9 cellular contexts compared by ENCODE assay signal in genomic region chr11:18722293-18722637, GRCh38. TPM values are rescaled to one million over a fixed set of nuclear protein-coding genes. Genes with fewer than 3 reads are reported as not detected.
DNase-seq lines count a peak whose midpoint lies in the region; ATAC-seq and TF ChIP-seq lines count a peak whose summit lies in the region.
"Had no signal": no experiment of that assay in that cellular context is flagged by ENCODE, and none has a peak within 500 bp of the region (broad histone marks: within the 10 kb centered on the region; RNA-seq: fewer than 3 reads in every experiment).

No MANE protein-coding gene starts in this region.

- POLR2A ChIA-PET in CD8-positive, alpha-beta memory T cell (lab: Charles Lee) = interaction anchor here (0.6 to 1.6 kb wide), 3 partner anchors 10 to 196 kb away, joined by 3 to 8 read pairs (median 6); partner anchors contain the start of gene TSG101
- POLR2A ChIA-PET in activated B cell treated with CpG ODN at 0.5 μM for 24 hours (lab: Charles Lee) = interaction anchor here (0.9 to 2.0 kb wide), 5 partner anchors 14 to 616 kb away, joined by 3 to 7 read pairs (median 5); partner anchors contain the start of genes SAAL1, SPTY2D1 and TSG101

- no peaks in the 10 kb centered on the region for H3K79me2 ChIP-seq in GM23248 (ENCODE audit: insufficient read depth)

- WGBS in GM23248 (ENCODE audit: low coverage in 1 of 2, low lambda C conversion rate in 2 of 2, missing lambda C conversion rate in 2 of 2), 2 experiments = 67 to 70% methylated on average over 1 of the region's 1 CpG

- H3K27ac Mint-ChIP-seq in CD8-positive, alpha-beta memory T cell = peak overlapping the region in 2 of 8 donors; percentile 93 to 96
- H3K27ac Mint-ChIP-seq in activated B cell treated with CpG ODN at 0.5 μM for 24 hours = no peak overlapping the region
- H3K27ac Mint-ChIP-seq in natural killer cell = peak overlapping the region in 1 of 2 donors; percentile 84

- no peak for DNase-seq in CD8-positive, alpha-beta memory T cell
- DNase-seq in GM23248 (no peak), activated B cell treated with CpG ODN at 0.5 μM for 24 hours (no peak), natural killer cell (no peak), DMS114 treated with DMSO at 0.1 percent for 48 hours (lab: John Stamatoyannopoulos, UW; ENCODE audit: unreplicated experiment) (no peak)
- DNase-seq in activated effector memory CD4-positive, alpha-beta T cell treated with Interleukin-2 at 50 U/mL for 16 hours = no peak

- H3K4me3 ChIP-seq in CD8-positive, alpha-beta memory T cell (ENCODE audit: low read length) = peak overlapping the region; percentile 78
- H3K4me3 ChIP-seq in GM23248 = peak overlapping the region; percentile 77; the same call in 1 of the 2 replicates

- no peaks in the 10 kb centered on the region for H3K36me3 ChIP-seq in CD8-positive, alpha-beta memory T cell (ENCODE audit: insufficient read depth, low read length)
- no peaks in the 10 kb centered on the region for H3K36me3 ChIP-seq in GM23248 (ENCODE audit: low read depth)

- H3K9me3 ChIP-seq in CD8-positive, alpha-beta memory T cell (ENCODE audit: low read length) = no peaks in the 10 kb centered on the region
- no peaks in the 10 kb centered on the region for H3K9me3 ChIP-seq in GM23248 (ENCODE audit: low read depth)

- no peaks in the 10 kb centered on the region for H3K9me3 Mint-ChIP-seq in CD8-positive, alpha-beta memory T cell
- H3K9me3 Mint-ChIP-seq in activated B cell treated with CpG ODN at 0.5 μM for 24 hours (no peaks in the 10 kb centered on the region), natural killer cell (no peaks in the 10 kb centered on the region)

- H2AFZ ChIP-seq in GM23248 = no peak overlapping the region

- peak; percentile 9 for TF ChIP-seq CTCF in activated B cell treated with CpG ODN at 0.5 μM for 24 hours (IDR thresholded peaks at IDR 0.05)
- TF ChIP-seq CTCF in natural killer cell (IDR thresholded peaks at IDR 0.05) = peak; percentile 34

- H3K4me3 Mint-ChIP-seq in CD8-positive, alpha-beta memory T cell = peak overlapping the region; percentile 83 to 94 (median 94)
- peak overlapping the region; percentile 92 for H3K4me3 Mint-ChIP-seq in activated B cell treated with CpG ODN at 0.5 μM for 24 hours
- H3K4me3 Mint-ChIP-seq in natural killer cell = peak overlapping the region; percentile 37

- no peaks in the 10 kb centered on the region for H3K9me2 ChIP-seq in GM23248 (ENCODE audit: insufficient read depth)

- no peak overlapping the region for H3K9ac ChIP-seq in GM23248

- peaks cover 0 to 3% (median 0%) of the 10 kb centered on the region in 3 donors for H3K36me3 Mint-ChIP-seq in CD8-positive, alpha-beta memory T cell
- H3K36me3 Mint-ChIP-seq in activated B cell treated with CpG ODN at 0.5 μM for 24 hours (ENCODE audit: low read depth) (no peaks in the 10 kb centered on the region), natural killer cell (no peaks in the 10 kb centered on the region)

- in situ Hi-C loops in GM23248 (cut with MboI) = no loop called here

- peaks cover 4 to 12% (median 9%) of the 10 kb centered on the region in 3 donors for H3K4me1 Mint-ChIP-seq in CD8-positive, alpha-beta memory T cell
- H3K4me1 Mint-ChIP-seq in activated B cell treated with CpG ODN at 0.5 μM for 24 hours (peaks cover 12% of the 10 kb centered on the region), natural killer cell (peaks cover 5 to 23% of the 10 kb centered on the region in 2 donors)

- ATAC-seq in activated B cell treated with CpG ODN at 0.5 μM for 24 hours (ENCODE audit: low read depth) = no peak
- no peak for ATAC-seq in natural killer cell
- ATAC-seq in GM21526 (IDR thresholded peaks at IDR 0.05; ENCODE audit: low FRiP score, unreplicated experiment) = no peak
- ATAC-seq in HG03342 (IDR thresholded peaks at IDR 0.05; ENCODE audit: unreplicated experiment) = no peak

- H3K4me1 ChIP-seq in CD8-positive, alpha-beta memory T cell (ENCODE audit: insufficient read depth, low read length) = no peaks in the 10 kb centered on the region
- 0 out of 2 replicates have a peak, but pooled peaks cover 7% of the 10 kb centered on the region for H3K4me1 ChIP-seq in GM23248 (ENCODE audit: insufficient read depth)

- no peaks in the 10 kb centered on the region for H4K20me1 ChIP-seq in GM23248 (ENCODE audit: insufficient read depth)

- H3K4me2 ChIP-seq in GM23248 (ENCODE audit: unreplicated experiment) = no peak overlapping the region

- H3K27me3 ChIP-seq in CD8-positive, alpha-beta memory T cell (ENCODE audit: insufficient read depth, low read length, poor library complexity, severe bottlenecking) = no peaks in the 10 kb centered on the region
- H3K27me3 ChIP-seq in GM23248 (replicated peaks; ENCODE audit: insufficient read depth) = no peaks in the 10 kb centered on the region

- intact Hi-C loops in activated B cell treated with CpG ODN at 0.5 μM for 24 hours (cut with micrococcal nuclease) (loop anchor here (1.0 to 10.0 kb wide), 5 partner anchors 88 to 707 kb away; partner anchors contain the start of genes GTF2H1, HPS5, LDHA and SERGEF), natural killer cell (cut with micrococcal nuclease) (loop anchor here (5.0 to 10.0 kb wide), 2 partner anchors 87 to 710 kb away; partner anchors contain the start of genes SERGEF and SPTY2D1)

- no peak overlapping the region for H3K27ac ChIP-seq in CD8-positive, alpha-beta memory T cell (ENCODE audit: low read depth, low read length)
- H3K27ac ChIP-seq in GM23248 = no peak overlapping the region

- CTCF ChIA-PET in CD8-positive, alpha-beta memory T cell (lab: Charles Lee) = interaction anchor here (0.7 to 5.1 kb wide), 32 partner anchors 9 to 327 kb away, joined by 3 to 44 read pairs (median 4); partner anchors contain the start of genes LDHA and TMEM86A
- CTCF ChIA-PET in activated B cell treated with CpG ODN at 0.5 μM for 24 hours (lab: Charles Lee) = interaction anchor here (0.7 to 3.6 kb wide), 19 partner anchors 9 to 616 kb away, joined by 3 to 31 read pairs (median 6); partner anchors contain the start of genes LDHA, SAAL1, TMEM86A and TSG101

- no peaks in the 10 kb centered on the region for H3F3A ChIP-seq in GM23248 (ENCODE audit: insufficient read depth)

- H3K27me3 Mint-ChIP-seq in CD8-positive, alpha-beta memory T cell = peaks cover 2 to 3% of the 10 kb centered on the region in 2 donors
- H3K27me3 Mint-ChIP-seq in activated B cell treated with CpG ODN at 0.5 μM for 24 hours (no peaks in the 10 kb centered on the region), natural killer cell (ENCODE audit: low read depth in 2 of 2) (peaks cover 3 to 7% of the 10 kb centered on the region in 2 donors)

RNA-seq across cellular contexts. Expression of gene IGSF22, which starts 3.7 kb away (rescaled TPM):
- total RNA-seq in CD8-positive, alpha-beta memory T cell = under 1 TPM; 0.20 to 0.33 TPM
- polyA plus RNA-seq in CD8-positive, alpha-beta memory T cell = 6.1 TPM
- not detected in 2 replicates for total RNA-seq in GM23248 (2014; rRNA removed; shearing (Covaris generic))
- polyA plus RNA-seq in GM23248 (2016; fragmentation: Nextera tagmentation; extraction: Ambion mirVana) = not detected in 2 replicates
- 0.17 and 1.4 TPM in 2 replicates for total RNA-seq in activated B cell treated with CpG ODN at 0.5 μM for 24 hours
- total RNA-seq in natural killer cell = 1 to 10 TPM in 2 of 3 donors, under 1 TPM in 1; 0.83 to 1.7 (median 1.2) TPM
- total RNA-seq: pulmonary artery endothelial cell had no signal

RNA-seq across cellular contexts. Expression of gene TMEM86A, which starts 23.7 kb away (rescaled TPM):
- total RNA-seq in CD8-positive, alpha-beta memory T cell = 1 to 10 TPM; 1.0 to 1.3 TPM
- polyA plus RNA-seq in CD8-positive, alpha-beta memory T cell = 0.54 TPM
- total RNA-seq in GM23248 (2014; rRNA removed; shearing (Covaris generic)) = under 0.01 and 0.32 TPM in 2 replicates
- 0.38 and 1.0 TPM in 2 replicates for polyA plus RNA-seq in GM23248 (2016; fragmentation: Nextera tagmentation; extraction: Ambion mirVana)
- total RNA-seq in activated B cell treated with CpG ODN at 0.5 μM for 24 hours (0.10 and 0.13 TPM in 2 replicates), natural killer cell (1 to 10 TPM; 3.1 to 9.3 (median 9.0) TPM)

Comparison
In these comparisons a context has a peak if more than half of its experiments do, and no peak if none do; other contexts are left out.
1. H3K4me3 Mint-ChIP-seq: peak in every context shown above with its lines; median percentile 94 in CD8-positive, alpha-beta memory T cell; 92 in activated B cell treated with CpG ODN at 0.5 μM for 24 hours; 37 in natural killer cell.